Comparison of ENCODE assay signal across 20 cellular contexts in the genomic region with DNA sequence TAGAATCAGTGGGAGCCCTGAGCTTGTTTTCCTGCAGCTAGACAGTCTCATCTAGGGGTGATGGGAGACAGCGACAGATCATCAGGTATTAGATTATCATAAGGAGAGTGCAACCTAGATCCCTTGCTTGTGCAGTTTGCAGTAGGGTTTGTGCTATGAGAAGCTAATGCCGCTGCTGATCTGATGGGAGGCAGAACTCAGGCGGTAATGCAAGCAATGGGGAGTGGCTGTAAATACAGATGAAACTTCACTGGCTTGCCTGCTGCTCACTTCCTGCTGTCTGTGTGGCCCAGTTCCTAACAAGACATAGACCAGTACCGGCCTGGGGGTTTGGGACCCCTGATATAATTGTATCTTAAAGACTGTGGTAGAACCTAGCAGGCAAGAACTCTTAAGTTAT. TPM values are rescaled to one million over a fixed set of nuclear protein-coding genes. Genes with fewer than 3 reads are reported as not detected.
A peak's percentile ranks its signal among the peaks of the same experiment; 100 is the strongest.
DNase-seq lines count a peak whose midpoint lies in the region; ATAC-seq and TF ChIP-seq lines count a peak whose summit lies in the region.
"Had no signal": no experiment of that assay in that cellular context is flagged by ENCODE, and none has a peak within 500 bp of the region (broad histone marks: within the 10 kb centered on the region; RNA-seq: fewer than 3 reads in every experiment).

No MANE protein-coding gene starts in this region.

- peak overlapping the region; percentile 44 for H3K27ac ChIP-seq in neutrophil
- H3K27ac ChIP-seq: A549; BLaER1 treated with 17β-estradiol and CSF1 and Interleukin-3, amounts not matched to agents 10 nM and 100 nM had no signal

- DNase-seq in activated T-cell treated with anti-CD3 and anti-CD28 coated beads, Interleukin-2, amount 50 U/mL, for 72 hours, result no peak
- DNase-seq in activated T-cell treated with anti-CD3 and anti-CD28 coated beads, Interleukin-2, amount 50 U/mL, for 1 hour, result no peak
- DNase-seq in activated naive CD8-positive, alpha-beta T cell treated with anti-CD3 and anti-CD28 coated beads, Interleukin-2, amount 10 ng/mL, durations not matched to agents 7 days and 5 days, result no peak
- no peak for DNase-seq in activated naive CD8-positive, alpha-beta T cell treated with anti-CD3 and anti-CD28 coated beads for 36 hours
- DNase-seq: 8988T; ACHN; AML-193; BE2C; Calu3; CD4-positive, alpha-beta memory T cell; COR-L47; DMS53; DMS79 treated with DMSO at 0.1 percent for 48 hours; GF-D8 had no signal

- no peak overlapping the region for H3K4me3 Mint-ChIP-seq in activated T-cell treated with anti-CD3 and anti-CD28 coated beads, Interleukin-2, amount 50 U/mL, for 72 hours
- H3K4me3 Mint-ChIP-seq in activated naive CD8-positive, alpha-beta T cell treated with anti-CD3 and anti-CD28 coated beads, Interleukin-2, amount 10 ng/mL, durations not matched to agents 7 days and 5 days, result no peak overlapping the region
- no peak overlapping the region for H3K4me3 Mint-ChIP-seq in activated naive CD8-positive, alpha-beta T cell treated with anti-CD3 and anti-CD28 coated beads for 36 hours
- H3K4me3 Mint-ChIP-seq: CD4-positive, alpha-beta memory T cell; GM23338 had no signal

- peaks cover 97% of the 10 kb centered on the region for H3K36me3 ChIP-seq in neutrophil

- no peaks in the 10 kb centered on the region for H3K9me3 ChIP-seq in neutrophil
- H3K9me3 ChIP-seq: A549, BE2C, HAP-1 had no signal

- no peak for ATAC-seq in activated T-cell treated with anti-CD3 and anti-CD28 coated beads, Interleukin-2, amount 50 U/mL, for 72 hours (replicated peaks in 1 of 2)
- ATAC-seq in activated naive CD8-positive, alpha-beta T cell treated with anti-CD3 and anti-CD28 coated beads, Interleukin-2, amount 10 ng/mL, durations not matched to agents 7 days and 5 days (ENCODE audit: low read depth), result no peak
- no peak for ATAC-seq in HG03025 (IDR thresholded peaks at IDR 0.05; ENCODE audit: low FRiP score, unreplicated experiment)
- ATAC-seq: A549, GM23338 had no signal

- H3K4me3 ChIP-seq in neutrophil (ENCODE audit: low read depth in 1 of 2, low read length in 1 of 2), result no peak overlapping the region
- H3K4me3 ChIP-seq: A549; BLaER1 treated with 17β-estradiol and CSF1 and Interleukin-3, amounts not matched to agents 10 nM and 100 nM; GM23338; HAP-1 had no signal

- TF ChIP-seq CTCF in neutrophil (IDR thresholded peaks at IDR 0.05), result no peak

- POLR2A ChIA-PET in activated naive CD8-positive, alpha-beta T cell treated with anti-CD3 and anti-CD28 coated beads, Interleukin-2, amount 10 ng/mL, durations not matched to agents 7 days and 5 days (lab: Charles Lee), result no interaction called here

- H3K27me3 ChIP-seq in neutrophil, result no peaks in the 10 kb centered on the region
- H3K27me3 ChIP-seq: BE2C; BLaER1 treated with 17β-estradiol and CSF1 and Interleukin-3, amounts not matched to agents 10 nM and 100 nM had no signal

- H3K27ac Mint-ChIP-seq in activated T-cell treated with anti-CD3 and anti-CD28 coated beads, Interleukin-2, amount 50 U/mL, for 72 hours, result peak overlapping the region; percentile 84
- H3K27ac Mint-ChIP-seq in activated naive CD8-positive, alpha-beta T cell treated with anti-CD3 and anti-CD28 coated beads, Interleukin-2, amount 10 ng/mL, durations not matched to agents 7 days and 5 days, result peak overlapping the region; percentile 23
- no peak overlapping the region for H3K27ac Mint-ChIP-seq in activated naive CD8-positive, alpha-beta T cell treated with anti-CD3 and anti-CD28 coated beads for 36 hours
- H3K27ac Mint-ChIP-seq: GM23338 had no signal

- H3K36me3 Mint-ChIP-seq in activated T-cell treated with anti-CD3 and anti-CD28 coated beads, Interleukin-2, amount 50 U/mL, for 72 hours (ENCODE audit: insufficient read depth in 2 of 2), result peaks cover 6 to 24% of the 10 kb centered on the region in 2 donors
- H3K36me3 Mint-ChIP-seq in activated naive CD8-positive, alpha-beta T cell treated with anti-CD3 and anti-CD28 coated beads, Interleukin-2, amount 10 ng/mL, durations not matched to agents 7 days and 5 days, result peaks cover 26% of the 10 kb centered on the region
- H3K36me3 Mint-ChIP-seq in activated naive CD8-positive, alpha-beta T cell treated with anti-CD3 and anti-CD28 coated beads for 36 hours, result peaks cover 27% of the 10 kb centered on the region

- no peaks in the 10 kb centered on the region for H3K27me3 Mint-ChIP-seq in activated T-cell treated with anti-CD3 and anti-CD28 coated beads, Interleukin-2, amount 50 U/mL, for 72 hours (ENCODE audit: low read depth)
- no peaks in the 10 kb centered on the region for H3K27me3 Mint-ChIP-seq in activated naive CD8-positive, alpha-beta T cell treated with anti-CD3 and anti-CD28 coated beads, Interleukin-2, amount 10 ng/mL, durations not matched to agents 7 days and 5 days
- no peaks in the 10 kb centered on the region for H3K27me3 Mint-ChIP-seq in activated naive CD8-positive, alpha-beta T cell treated with anti-CD3 and anti-CD28 coated beads for 36 hours
- H3K27me3 Mint-ChIP-seq: CD4-positive, alpha-beta memory T cell had no signal

- peaks cover 14 to 36% of the 10 kb centered on the region in 2 experiments for H3K4me1 ChIP-seq in neutrophil (ENCODE audit: control insufficient read depth in 1 of 2, insufficient read depth in 1 of 2, low read depth in 1 of 2, low read length in 1 of 2)
- H3K4me1 ChIP-seq: A549, BE2C had no signal

- H3K9me3 Mint-ChIP-seq in activated T-cell treated with anti-CD3 and anti-CD28 coated beads, Interleukin-2, amount 50 U/mL, for 72 hours, result no peaks in the 10 kb centered on the region
- no peaks in the 10 kb centered on the region for H3K9me3 Mint-ChIP-seq in activated naive CD8-positive, alpha-beta T cell treated with anti-CD3 and anti-CD28 coated beads, Interleukin-2, amount 10 ng/mL, durations not matched to agents 7 days and 5 days
- no peaks in the 10 kb centered on the region for H3K9me3 Mint-ChIP-seq in activated naive CD8-positive, alpha-beta T cell treated with anti-CD3 and anti-CD28 coated beads for 36 hours
- H3K9me3 Mint-ChIP-seq: CD4-positive, alpha-beta memory T cell; GM23338 had no signal

- H3K4me1 Mint-ChIP-seq in activated T-cell treated with anti-CD3 and anti-CD28 coated beads, Interleukin-2, amount 50 U/mL, for 72 hours (ENCODE audit: low read depth), result peaks cover 27% of the 10 kb centered on the region
- peaks cover 12% of the 10 kb centered on the region for H3K4me1 Mint-ChIP-seq in activated naive CD8-positive, alpha-beta T cell treated with anti-CD3 and anti-CD28 coated beads, Interleukin-2, amount 10 ng/mL, durations not matched to agents 7 days and 5 days
- peaks cover 15% of the 10 kb centered on the region for H3K4me1 Mint-ChIP-seq in activated naive CD8-positive, alpha-beta T cell treated with anti-CD3 and anti-CD28 coated beads for 36 hours

RNA-seq across cellular contexts. Expression of gene NRBF2, which starts 17.6 kb away (rescaled TPM):
- 10 to 100 TPM; 26.3 to 30.1 TPM for total RNA-seq in activated T-cell treated with anti-CD3 and anti-CD28 coated beads, Interleukin-2, amount 50 U/mL, for 72 hours
- total RNA-seq in activated naive CD8-positive, alpha-beta T cell treated with anti-CD3 and anti-CD28 coated beads, Interleukin-2, amount 10 ng/mL, durations not matched to agents 7 days and 5 days, result 10 to 100 TPM; 24.1 to 24.7 TPM
- total RNA-seq in activated naive CD8-positive, alpha-beta T cell treated with anti-CD3 and anti-CD28 coated beads for 36 hours, result 10 to 100 TPM; 27.6 to 27.8 TPM
